ENCODE assay signal across 11 cellular contexts in genomic region chr6:3001146-3001772, GRCh38. TPM values are rescaled to one million over a fixed set of nuclear protein-coding genes. Genes with fewer than 3 reads are reported as not detected.
DNase-seq lines count a peak whose midpoint lies in the region; ATAC-seq and TF ChIP-seq lines count a peak whose summit lies in the region.
"Had no signal": no experiment of that assay in that cellular context is flagged by ENCODE, and none has a peak within 500 bp of the region (broad histone marks: within the 10 kb centered on the region; RNA-seq: fewer than 3 reads in every experiment).

No MANE protein-coding gene starts in this region.

- peak overlapping the region; percentile 92 for H3K4me3 Mint-ChIP-seq in activated CD4-positive, alpha-beta T cell treated with anti-CD3 and anti-CD28 coated beads, Interleukin-2, amount 10 ng/mL, durations not matched to agents 24 days and 14 days

- TF ChIP-seq CTCF in gastrocnemius medialis (IDR thresholded peaks at IDR 0.05 in 4 of 5, conservative IDR thresholded peaks at IDR 0.05 in 1 of 5): no peak

- peak overlapping the region in 3 of 4 donors; percentile 38 to 86 (median 68) for H3K4me3 ChIP-seq in gastrocnemius medialis

- DNase-seq in activated CD4-positive, alpha-beta T cell treated with anti-CD3 and anti-CD28 coated beads, Interleukin-2, amount 10 ng/mL, durations not matched to agents 24 days and 14 days: no peak
- DNase-seq in activated CD4-positive, alpha-beta T cell treated with anti-CD3 and anti-CD28 coated beads, Interleukin-2, amount 50 U/mL, for 48 hours: no peak
- DNase-seq in SK-MEL-5 (ENCODE audit: low read depth, low spot score) (peak; percentile 39), epithelial cell of prostate (ENCODE audit: low read depth, low spot score) (no peak), gastrocnemius medialis (no peak), T-helper 9 cell (no peak), DMS79 (lab: John Stamatoyannopoulos, UW) (no peak)
- DNase-seq in stimulated activated CD4-positive, alpha-beta T cell treated with anti-CD3 and anti-CD28 coated beads, Interleukin-4, amount 100 ng/mL, for 24 hours: no peak
- DNase-seq: activated CD4-positive, alpha-beta T cell treated with anti-CD3 and anti-CD28 coated beads, Interleukin-2, amount 50 U/mL, for 4 hours; uterus had no signal

- peaks cover 24% of the 10 kb centered on the region for H3K36me3 Mint-ChIP-seq in activated CD4-positive, alpha-beta T cell treated with anti-CD3 and anti-CD28 coated beads, Interleukin-2, amount 10 ng/mL, durations not matched to agents 24 days and 14 days (ENCODE audit: low read depth)

- ATAC-seq in gastrocnemius medialis: no peak

- H3K27me3 Mint-ChIP-seq in activated CD4-positive, alpha-beta T cell treated with anti-CD3 and anti-CD28 coated beads, Interleukin-2, amount 10 ng/mL, durations not matched to agents 24 days and 14 days: peaks cover 1% of the 10 kb centered on the region

- H3K4me1 ChIP-seq in gastrocnemius medialis: peaks cover 21 to 32% of the 10 kb centered on the region in 2 donors
- H3K4me1 ChIP-seq: uterus had no signal

- no peaks in the 10 kb centered on the region for H3K9me3 ChIP-seq in gastrocnemius medialis
- H3K9me3 ChIP-seq: uterus had no signal

- peak in 1 of 2 donors; percentile 16 for TF ChIP-seq POLR2A in gastrocnemius medialis (IDR thresholded peaks at IDR 0.05)

- peak overlapping the region; percentile 6 for H3K27ac ChIP-seq in epithelial cell of prostate
- H3K27ac ChIP-seq in gastrocnemius medialis: peak overlapping the region; percentile 90 to 96 (median 91)
- H3K27ac ChIP-seq: brain microvascular endothelial cell had no signal

- H3K4me1 Mint-ChIP-seq in activated CD4-positive, alpha-beta T cell treated with anti-CD3 and anti-CD28 coated beads, Interleukin-2, amount 10 ng/mL, durations not matched to agents 24 days and 14 days: peaks cover 30% of the 10 kb centered on the region

- H3K27ac Mint-ChIP-seq in activated CD4-positive, alpha-beta T cell treated with anti-CD3 and anti-CD28 coated beads, Interleukin-2, amount 10 ng/mL, durations not matched to agents 24 days and 14 days: peak overlapping the region; percentile 29

- no peaks in the 10 kb centered on the region for H3K27me3 ChIP-seq in gastrocnemius medialis
- H3K27me3 ChIP-seq: brain microvascular endothelial cell, uterus had no signal

- in situ Hi-C loops in SK-MEL-5 (cut with HindIII; ENCODE audit: low pct_unique_long_range_greater_than_20kb, low sequenced_read_pairs) (no loop called here), gastrocnemius medialis (cut with MboI; ENCODE audit: low sequenced_read_pairs in 4 of 4) (no loop called here)

- no peaks in the 10 kb centered on the region for H3K9me3 Mint-ChIP-seq in activated CD4-positive, alpha-beta T cell treated with anti-CD3 and anti-CD28 coated beads, Interleukin-2, amount 10 ng/mL, durations not matched to agents 24 days and 14 days

- intact Hi-C loops in activated CD4-positive, alpha-beta T cell treated with anti-CD3 and anti-CD28 coated beads, Interleukin-2, amount 10 ng/mL, durations not matched to agents 24 days and 14 days (cut with micrococcal nuclease): no loop called here
- intact Hi-C loops in gastrocnemius medialis (cut with DNase I; ENCODE audit: low total_unique reads): loop anchor here (5.0 kb wide), 1 partner anchor 256 kb away; the partner anchor contains the start of gene PSMG4

- peaks cover 0 to 22% of the 10 kb centered on the region in 2 donors for H3K36me3 ChIP-seq in gastrocnemius medialis
- H3K36me3 ChIP-seq: uterus had no signal

RNA-seq across cellular contexts. Expression of gene NQO2, which starts 1.6 kb away (rescaled TPM):
- 29.1 and 34.0 TPM in 2 replicates for total RNA-seq in activated CD4-positive, alpha-beta T cell treated with anti-CD3 and anti-CD28 coated beads, Interleukin-2, amount 10 ng/mL, durations not matched to agents 24 days and 14 days
- 35.8 and 40.0 TPM in 2 replicates for total RNA-seq in SK-MEL-5 (2014; rRNA removed; shearing (Covaris generic))
- 40.9 and 50.6 TPM in 2 replicates for polyA plus RNA-seq in SK-MEL-5 (2015; cell fraction: cytosol; rRNA removed)
- 57.2 and 74.0 TPM in 2 replicates for polyA plus RNA-seq in SK-MEL-5 (2015; cell fraction: nucleus; rRNA removed)
- 10 to 100 TPM; 46.7 to 94.5 (median 60.3) TPM for total RNA-seq in gastrocnemius medialis

RNA-seq across cellular contexts. Expression of gene SERPINB6, which starts 29.9 kb away (rescaled TPM):
- total RNA-seq in activated CD4-positive, alpha-beta T cell treated with anti-CD3 and anti-CD28 coated beads, Interleukin-2, amount 10 ng/mL, durations not matched to agents 24 days and 14 days: 33.1 and 36.2 TPM in 2 replicates
- 63.8 and 65.5 TPM in 2 replicates for total RNA-seq in SK-MEL-5 (2014; rRNA removed; shearing (Covaris generic))
- 106 and 119 TPM in 2 replicates for polyA plus RNA-seq in SK-MEL-5 (2015; cell fraction: cytosol; rRNA removed)
- polyA plus RNA-seq in SK-MEL-5 (2015; cell fraction: nucleus; rRNA removed): 95.9 and 122 TPM in 2 replicates
- total RNA-seq in gastrocnemius medialis: 100 to 1,000 TPM; 114 to 260 (median 189) TPM
